8 cellular contexts compared by ENCODE assay signal in the genomic region with DNA sequence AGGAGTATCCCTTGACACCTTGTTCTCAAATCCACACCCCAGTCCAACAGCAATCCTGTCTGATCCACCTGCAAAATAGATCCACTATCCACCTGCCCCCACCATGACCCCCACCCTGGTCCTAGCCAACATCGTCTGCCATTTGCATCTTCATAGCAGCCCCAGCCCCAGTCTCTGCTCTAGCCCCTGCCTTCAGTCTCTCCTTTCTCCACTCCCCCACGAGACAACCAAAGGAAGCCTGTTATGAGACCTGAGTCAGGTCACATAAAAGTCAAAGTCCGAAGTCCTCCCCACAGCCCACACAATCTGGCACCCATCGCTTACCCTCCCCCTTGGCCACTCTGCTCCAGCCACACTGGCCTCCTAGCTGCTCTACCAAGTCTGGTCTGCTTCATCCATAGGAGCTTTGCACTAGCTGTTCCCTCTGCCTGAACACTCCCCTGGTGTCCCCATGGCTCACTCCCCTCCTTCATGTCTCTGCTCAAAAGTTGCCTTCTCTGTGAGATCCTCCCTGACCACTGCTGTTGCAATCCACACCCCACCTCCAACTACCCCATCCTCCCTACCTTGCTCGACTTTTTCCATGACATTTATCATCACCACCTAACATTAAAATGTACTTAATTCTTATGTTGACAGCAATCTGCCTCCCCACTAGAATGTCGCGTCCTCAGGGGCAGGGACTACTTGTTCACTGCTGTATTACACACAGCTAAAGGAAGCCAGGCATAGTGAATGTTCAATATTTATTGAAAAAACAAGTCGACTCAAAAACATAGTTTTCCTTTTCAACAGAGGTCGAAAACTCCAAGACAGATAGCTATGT. TPM values are rescaled to one million over a fixed set of nuclear protein-coding genes. Genes with fewer than 3 reads are reported as not detected.
DNase-seq lines count a peak whose midpoint lies in the region; ATAC-seq, FAIRE-seq and TF ChIP-seq lines count a peak whose summit lies in the region.

No MANE protein-coding gene starts in this region.

- peak overlapping the region; percentile 88 for H3K27ac Mint-ChIP-seq in activated CD4-positive, alpha-beta memory T cell treated with anti-CD3 and anti-CD28 coated beads for 36 hours
- H3K27ac Mint-ChIP-seq in progenitor cell of endocrine pancreas = peak overlapping the region; percentile 96

- no peaks in the 10 kb centered on the region for H3K9me3 Mint-ChIP-seq in activated CD4-positive, alpha-beta memory T cell treated with anti-CD3 and anti-CD28 coated beads for 36 hours
- no peaks in the 10 kb centered on the region for H3K9me3 Mint-ChIP-seq in progenitor cell of endocrine pancreas (ENCODE audit: low read depth)

- peak overlapping the region; percentile 73 to 95 for H3K4me3 ChIP-seq in foreskin fibroblast (ENCODE audit: low read depth in 1 of 2, low read length in 2 of 2)

- CTCF ChIA-PET in activated CD4-positive, alpha-beta memory T cell treated with anti-CD3 and anti-CD28 coated beads for 36 hours (lab: Charles Lee) = interaction anchor here (0.6 to 2.5 kb wide), 18 partner anchors 8 to 793 kb away, joined by 3 to 219 read pairs (median 6); partner anchors contain the start of genes GMFG, MED29, PAF1 and RPS16

- peaks cover 3% of the 10 kb centered on the region for H3K27me3 Mint-ChIP-seq in activated CD4-positive, alpha-beta memory T cell treated with anti-CD3 and anti-CD28 coated beads for 36 hours
- H3K27me3 Mint-ChIP-seq in progenitor cell of endocrine pancreas = no peaks in the 10 kb centered on the region

- TF ChIP-seq CTCF in foreskin fibroblast (IDR thresholded peaks at IDR 0.05; ENCODE audit: low read depth, low read length) = no peak
- no peak for TF ChIP-seq CTCF in progenitor cell of endocrine pancreas (IDR thresholded peaks at IDR 0.05; ENCODE audit: unreplicated experiment)
- no peak for TF ChIP-seq CTCF in D721Med (IDR thresholded peaks at IDR 0.05; ENCODE audit: insufficient read depth, missing control alignments)

- ATAC-seq in HG02938 (IDR thresholded peaks at IDR 0.05; ENCODE audit: unreplicated experiment) = no peak

- FAIRE-seq in D721Med (lab: Jason Lieb, UNC) = no peak

- peaks cover 35% of the 10 kb centered on the region for H3K4me1 Mint-ChIP-seq in activated CD4-positive, alpha-beta memory T cell treated with anti-CD3 and anti-CD28 coated beads for 36 hours (ENCODE audit: low read depth)
- H3K4me1 Mint-ChIP-seq in progenitor cell of endocrine pancreas (ENCODE audit: low read depth) = peaks cover 44% of the 10 kb centered on the region

- peak overlapping the region; percentile 84 for H3K4me3 Mint-ChIP-seq in activated CD4-positive, alpha-beta memory T cell treated with anti-CD3 and anti-CD28 coated beads for 36 hours
- peak overlapping the region; percentile 98 for H3K4me3 Mint-ChIP-seq in progenitor cell of endocrine pancreas (ENCODE audit: low read depth)

- intact Hi-C loops in activated CD4-positive, alpha-beta memory T cell treated with anti-CD3 and anti-CD28 coated beads for 36 hours (cut with micrococcal nuclease) = loop anchor here (5.0 kb wide), 1 partner anchor 199 kb away; no protein-coding TSS in a partner anchor

- POLR2A ChIA-PET in activated CD4-positive, alpha-beta memory T cell treated with anti-CD3 and anti-CD28 coated beads for 36 hours (lab: Charles Lee) = interaction anchor here (1.5 to 1.9 kb wide), 5 partner anchors 9 to 24 kb away, joined by 4 to 28 read pairs (median 10); partner anchors contain the start of genes MED29, PAF1 and RPS16

- peaks cover 41% of the 10 kb centered on the region for H3K36me3 Mint-ChIP-seq in activated CD4-positive, alpha-beta memory T cell treated with anti-CD3 and anti-CD28 coated beads for 36 hours
- peaks cover 4% of the 10 kb centered on the region for H3K36me3 Mint-ChIP-seq in progenitor cell of endocrine pancreas (ENCODE audit: insufficient read depth)

- peak; percentile 65 for DNase-seq in activated CD8-positive, alpha-beta memory T cell treated with anti-CD3 and anti-CD28 coated beads, Interleukin-2, amount 50 U/mL, for 48 hours
- no peak for DNase-seq in activated CD8-positive, alpha-beta memory T cell treated with anti-CD3 and anti-CD28 coated beads, Interleukin-2, amount 50 U/mL, for 4 hours
- DNase-seq in activated CD4-positive, alpha-beta memory T cell treated with anti-CD3 and anti-CD28 coated beads for 36 hours = peak; percentile 44
- DNase-seq in foreskin fibroblast (peak; percentile 47 to 65), progenitor cell of endocrine pancreas (ENCODE audit: low spot score, unreplicated experiment) (no peak), SKM-1 (lab: John Stamatoyannopoulos, UW; ENCODE audit: unreplicated experiment) (no peak), D721Med (ENCODE audit: insufficient read length, low spot score) (no peak)

RNA-seq across cellular contexts. Expression of gene PLEKHG2, which starts 1.2 kb away (rescaled TPM):
- total RNA-seq in activated CD4-positive, alpha-beta memory T cell treated with anti-CD3 and anti-CD28 coated beads for 36 hours = 10 to 100 TPM; 74.9 to 80.6 TPM
- 162 and 170 TPM in 2 replicates for total RNA-seq in progenitor cell of endocrine pancreas

RNA-seq across cellular contexts. Expression of gene ZFP36, which starts 4.6 kb away (rescaled TPM):
- 100 to 1,000 TPM; 104 to 118 TPM for total RNA-seq in activated CD4-positive, alpha-beta memory T cell treated with anti-CD3 and anti-CD28 coated beads for 36 hours
- total RNA-seq in progenitor cell of endocrine pancreas = 10.5 and 10.6 TPM in 2 replicates

RNA-seq across cellular contexts. Expression of gene MED29, which starts 20.0 kb away (rescaled TPM):
- total RNA-seq in activated CD4-positive, alpha-beta memory T cell treated with anti-CD3 and anti-CD28 coated beads for 36 hours = 10 to 100 TPM; 22.2 to 26.9 TPM
- 36.3 and 39.0 TPM in 2 replicates for total RNA-seq in progenitor cell of endocrine pancreas

RNA-seq across cellular contexts. Expression of gene PAF1, which starts 20.3 kb away (rescaled TPM):
- 10 to 100 TPM; 41.6 to 43.8 TPM for total RNA-seq in activated CD4-positive, alpha-beta memory T cell treated with anti-CD3 and anti-CD28 coated beads for 36 hours
- total RNA-seq in progenitor cell of endocrine pancreas = 49.4 and 49.5 TPM in 2 replicates

RNA-seq across cellular contexts. Expression of gene RPS16, which starts 24.5 kb away (rescaled TPM):
- total RNA-seq in activated CD4-positive, alpha-beta memory T cell treated with anti-CD3 and anti-CD28 coated beads for 36 hours = 1,000 to 10,000 TPM; 3,682 to 3,746 TPM
- total RNA-seq in progenitor cell of endocrine pancreas = 1,449 and 1,510 TPM in 2 replicates

Comparison
In these comparisons a context has a peak if more than half of its experiments do, and no peak if none do; other contexts are left out.
1. DNase-seq: peak in activated CD8-positive, alpha-beta memory T cell treated with anti-CD3 and anti-CD28 coated beads, Interleukin-2, amount 50 U/mL, for 48 hours (single experiment), activated CD4-positive, alpha-beta memory T cell treated with anti-CD3 and anti-CD28 coated beads for 36 hours (single experiment) and foreskin fibroblast (2 of 2); none in activated CD8-positive, alpha-beta memory T cell treated with anti-CD3 and anti-CD28 coated beads, Interleukin-2, amount 50 U/mL, for 4 hours (single experiment), progenitor cell of endocrine pancreas (single experiment), SKM-1 (single experiment) and D721Med (single experiment).